Comparison of ENCODE assay signal across 20 cellular contexts in genomic region chr19:43507880-43508279, GRCh38. TPM values are rescaled to one million over a fixed set of nuclear protein-coding genes. Genes with fewer than 3 reads are reported as not detected.
"Had no signal": no experiment of that assay in that cellular context is flagged by ENCODE, and none has a peak within 500 bp of the region (broad histone marks: within the 10 kb centered on the region; RNA-seq: fewer than 3 reads in every experiment).

No MANE protein-coding gene starts in this region.

- H3K27ac ChIP-seq: coronary artery, ovary, thyroid gland, uterus had no signal

- H3K9me3 Mint-ChIP-seq: stimulated activated naive B cell treated with anti-CD40 and anti-IgM and Interleukin-4, amounts not matched to agents 10 μg/mL and 1 μg/mL and 100 μg/mL, for 72 hours had no signal

- H3K4me3 ChIP-seq: coronary artery, mucosa of descending colon, ovary, thyroid gland, uterus had no signal

- DNase-seq: activated CD4-positive, alpha-beta T cell treated with anti-CD3 and anti-CD28 coated beads, Interleukin-2, amount 50 U/mL, for 4 hours; activated effector memory CD4-positive, alpha-beta T cell treated with Interleukin-2 at 50 U/mL for 16 hours; activated naive CD4-positive, alpha-beta T cell treated with anti-CD3 and anti-CD28 coated beads, Interleukin-2, amount 50 U/mL, for 16 hours; activated T-cell treated with anti-CD3 and anti-CD28 coated beads for 4 hours; caudate nucleus; hippocampal formation; mucosa of descending colon; ovary; stimulated activated CD4-positive, alpha-beta T cell treated with anti-CD3 and anti-CD28 coated beads, Interleukin-2, amount 100 ng/mL, for 48 hours; stimulated activated naive B cell treated with anti-CD40 and anti-IgM and Interleukin-4, amounts not matched to agents 10 μg/mL and 1 μg/mL and 100 μg/mL, for 72 hours; T1000; thyroid gland; uterus had no signal

- ATAC-seq: activated CD4-positive, CD25-positive, alpha-beta regulatory T cell treated with anti-CD3 and anti-CD28 coated beads, Interleukin-2, amount 50 U/mL, for 24 hours; esophagus mucosa; left lobe of liver; mucosa of descending colon; stimulated activated naive B cell treated with anti-CD40 and anti-IgM and Interleukin-4, amounts not matched to agents 10 μg/mL and 1 μg/mL and 100 μg/mL, for 72 hours had no signal

- H3K4me1 ChIP-seq: uterus had no signal

- H3K36me3 ChIP-seq: ovary, uterus had no signal

- H3K9me3 ChIP-seq: mucosa of descending colon, ovary, thyroid gland, uterus had no signal

- FAIRE-seq: keratinocyte had no signal

- H3K27me3 ChIP-seq: ovary, thyroid gland, uterus had no signal

- H3K4me3 Mint-ChIP-seq: stimulated activated naive B cell treated with anti-CD40 and anti-IgM and Interleukin-4, amounts not matched to agents 10 μg/mL and 1 μg/mL and 100 μg/mL, for 72 hours had no signal

- H3K27me3 Mint-ChIP-seq: stimulated activated naive B cell treated with anti-CD40 and anti-IgM and Interleukin-4, amounts not matched to agents 10 μg/mL and 1 μg/mL and 100 μg/mL, for 72 hours had no signal

RNA-seq across cellular contexts. Expression of gene ZNF575, which starts 25.1 kb away (rescaled TPM):
- total RNA-seq: glomerular endothelial cell had no signal
- polyA plus RNA-seq: neural cell had no signal

RNA-seq across cellular contexts. Expression of gene LYPD3, which starts 42.5 kb away (rescaled TPM):
- total RNA-seq: glomerular endothelial cell had no signal
- polyA plus RNA-seq: neural cell had no signal
